ENCODE assay signal across 19 cellular contexts in genomic region chr5:54062958-54063357, GRCh38.
DNase-seq lines count a peak whose midpoint lies in the region; ATAC-seq and TF ChIP-seq lines count a peak whose summit lies in the region.
"Had no signal": no experiment of that assay in that cellular context is flagged by ENCODE, and none has a peak within 500 bp of the region (broad histone marks: within the 10 kb centered on the region; RNA-seq: fewer than 3 reads in every experiment).

No MANE protein-coding gene starts in this region.

- H4K8ac ChIP-seq in H9 (replicated peaks; ENCODE audit: insufficient read length, low read depth, low read length), result no peak overlapping the region

- H3K36me3 Mint-ChIP-seq in MCF 10A (ENCODE audit: insufficient read depth, unreplicated experiment) (peaks cover 6% of the 10 kb centered on the region), H9 (ENCODE audit: insufficient read depth in 1 of 3, low read depth in 3 of 3) (peaks cover 4 to 13% (median 10%) of the 10 kb centered on the region in 3 experiments; a peak in 5 of 7 replicates)
- H3K36me3 Mint-ChIP-seq in activated naive CD4-positive, alpha-beta T cell treated with anti-CD3 and anti-CD28 coated beads, Interleukin-2, amount 10 ng/mL, durations not matched to agents 7 days and 5 days, result peaks cover 1% of the 10 kb centered on the region

- no peak overlapping the region for H3K4me3 ChIP-seq in mammary epithelial cell (replicated peaks in 1 of 3; ENCODE audit: insufficient read depth in 1 of 3, low read depth in 2 of 3, low read length in 3 of 3)
- H3K4me3 ChIP-seq in brain microvascular endothelial cell (ENCODE audit: low read depth, low read length), result no peak overlapping the region
- no peak overlapping the region for H3K4me3 ChIP-seq in right cardiac atrium (ENCODE audit: low read length)
- H3K4me3 ChIP-seq: K562, spleen had no signal

- no peak overlapping the region for H2AK5ac ChIP-seq in H9 (ENCODE audit: insufficient read length, low read length)

- H3K56ac ChIP-seq in H9 (ENCODE audit: insufficient read length, low read depth, low read length), result no peak overlapping the region

- no peaks in the 10 kb centered on the region for H3K9me3 ChIP-seq in mammary epithelial cell (replicated peaks; ENCODE audit: insufficient read depth, low read length)
- H3K9me3 ChIP-seq in H9 (ENCODE audit: control insufficient read depth, low read depth, low read length), result no peaks in the 10 kb centered on the region
- H3K9me3 ChIP-seq in right cardiac atrium (ENCODE audit: control insufficient read depth, low read length), result no peaks in the 10 kb centered on the region
- H3K9me3 ChIP-seq: spleen had no signal

- CTCF ChIA-PET in mammary epithelial cell (lab: Charles Lee; ENCODE audit: low non-redundant PET) (no interaction called here), MCF 10A (lab: Yijun Ruan, JAX) (no interaction called here)
- CTCF ChIA-PET in activated naive CD4-positive, alpha-beta T cell treated with anti-CD3 and anti-CD28 coated beads, Interleukin-2, amount 10 ng/mL, durations not matched to agents 7 days and 5 days (lab: Charles Lee), result no interaction called here

- H3K9ac ChIP-seq in mammary epithelial cell (ENCODE audit: insufficient read depth, low read length), result no peak overlapping the region
- no peak overlapping the region for H3K9ac ChIP-seq in H9 (ENCODE audit: extremely low read depth, insufficient read length, low read length)

- H3K4me2 ChIP-seq in mammary epithelial cell (ENCODE audit: insufficient read depth, low read depth, low read length), result no peak overlapping the region
- H3K4me2 ChIP-seq in H9 (ENCODE audit: insufficient read depth, insufficient read length, low read length), result no peak overlapping the region

- no peaks in the 10 kb centered on the region for H3K23me2 ChIP-seq in H9 (ENCODE audit: insufficient read length, low read depth, low read length, poor library complexity, severe bottlenecking)

- WGBS in mammary epithelial cell (ENCODE audit: low coverage, missing lambda C conversion rate), result 64% methylated on average over 2 of the region's 3 CpGs
- no CpG with 5 or more reads among the region's 3 CpGs for WGBS in H9 (ENCODE audit: extremely low coverage, insufficient read length, low lambda C conversion rate)
- 50% methylated on average over 3 of the region's 3 CpGs for WGBS in right cardiac atrium

- no peak overlapping the region for H2BK20ac ChIP-seq in H9 (ENCODE audit: low read depth, low read length, poor library complexity, severe bottlenecking)

- in situ Hi-C loops in mammary epithelial cell (cut with MboI; ENCODE audit: low sequenced_read_pairs in 2 of 2), result no loop called here
- in situ Hi-C loops in brain microvascular endothelial cell (cut with HindIII; ENCODE audit: low pct_ligation_motif_present, low sequenced_read_pairs), result no loop called here

- H3K18ac ChIP-seq in H9 (ENCODE audit: insufficient read length, low read depth, low read length), result no peak overlapping the region

- H3K4me1 Mint-ChIP-seq in MCF 10A (ENCODE audit: insufficient read depth, unreplicated experiment) (no peaks in the 10 kb centered on the region), H9 (peaks cover 34 to 49% of the 10 kb centered on the region in 2 experiments)
- H3K4me1 Mint-ChIP-seq in activated naive CD4-positive, alpha-beta T cell treated with anti-CD3 and anti-CD28 coated beads, Interleukin-2, amount 10 ng/mL, durations not matched to agents 7 days and 5 days, result no peaks in the 10 kb centered on the region

- H2BK12ac ChIP-seq in H9 (ENCODE audit: insufficient read length, low read depth, low read length), result no peak overlapping the region

- no TSS peak for BruUV-seq in mammary epithelial cell (replicated peaks; lab: Mats Ljungman, UMichigan)
- BruUV-seq in MCF 10A (replicated peaks; lab: Mats Ljungman, UMichigan), result no TSS peak

- no peak overlapping the region for H2BK5ac ChIP-seq in H9 (ENCODE audit: insufficient read length, low read length)

- no peak overlapping the region for H3K14ac ChIP-seq in H9 (ENCODE audit: insufficient read depth, low read length)

- no peak overlapping the region for H4K5ac ChIP-seq in H9 (ENCODE audit: insufficient read length, low read depth, low read length)

- H3K36me3 ChIP-seq in mammary epithelial cell (ENCODE audit: insufficient read depth, low read length) (no peaks in the 10 kb centered on the region), brain microvascular endothelial cell (replicated peaks) (no peaks in the 10 kb centered on the region)

- H3K4me1 ChIP-seq in mammary epithelial cell (ENCODE audit: insufficient read depth, low read length) (peaks cover 15% of the 10 kb centered on the region), H9 (ENCODE audit: insufficient read depth, low read length) (no peaks in the 10 kb centered on the region; the same call in 1 of the 2 replicates), right cardiac atrium (ENCODE audit: control insufficient read depth, insufficient read depth, low read length) (peaks cover 1% of the 10 kb centered on the region)
- H3K4me1 ChIP-seq: spleen had no signal

- H3K9me3 Mint-ChIP-seq in MCF 10A (ENCODE audit: unreplicated experiment), result no peaks in the 10 kb centered on the region
- peaks cover 3% of the 10 kb centered on the region in 2 experiments; a peak in 2 of 5 replicates for H3K9me3 Mint-ChIP-seq in H9
- no peaks in the 10 kb centered on the region for H3K9me3 Mint-ChIP-seq in activated naive CD4-positive, alpha-beta T cell treated with anti-CD3 and anti-CD28 coated beads, Interleukin-2, amount 10 ng/mL, durations not matched to agents 7 days and 5 days
- H3K9me3 Mint-ChIP-seq: activated T-helper 1 cell treated with anti-CD3 and anti-CD28 coated beads, Interleukin-12 subunit alpha, Interleukin-12 subunit beta, Interleukin-2, Interleukin-4 antibody, amounts not matched to agents 30 ng/mL and 10 ng/mL and 1 ng/mL, durations not matched to agents 14 hours and 24 hours and 36 hours; effector memory CD8-positive, alpha-beta T cell had no signal

- dilution Hi-C loops in mammary epithelial cell (cut with HindIII; ENCODE audit: low sequenced_read_pairs), result no loop called here

- H3K27ac ChIP-seq in mammary epithelial cell (ENCODE audit: insufficient read depth, low read depth, low read length) (no peak overlapping the region), brain microvascular endothelial cell (peak overlapping the region; percentile 89), H9 (ENCODE audit: insufficient read length, low read depth, low read length) (no peak overlapping the region), right cardiac atrium (ENCODE audit: low read length) (no peak overlapping the region)
- H3K27ac ChIP-seq: 22Rv1, spleen had no signal

- no peaks in the 10 kb centered on the region for H3K79me1 ChIP-seq in H9 (ENCODE audit: insufficient read depth, low read depth, low read length, poor library complexity, severe bottlenecking)

- intact Hi-C loops in mammary epithelial cell (cut with micrococcal nuclease), result no loop called here
- intact Hi-C loops in MCF 10A (cut with micrococcal nuclease), result loop anchor here (10.0 kb wide), 1 partner anchor 588 kb away; no protein-coding TSS in a partner anchor
- intact Hi-C loops in right cardiac atrium (cut with DNase I), result no loop called here

- H2BK120ac ChIP-seq in H9 (ENCODE audit: low read depth, low read length, poor library complexity, severe bottlenecking), result no peak overlapping the region

- H3K4ac ChIP-seq in H9 (ENCODE audit: low read depth, low read length), result no peak overlapping the region

- no peaks in the 10 kb centered on the region for H3K27me3 Mint-ChIP-seq in MCF 10A (ENCODE audit: insufficient read depth, unreplicated experiment)
- H3K27me3 Mint-ChIP-seq in H9 (ENCODE audit: low read depth), result no peaks in the 10 kb centered on the region
- no peaks in the 10 kb centered on the region for H3K27me3 Mint-ChIP-seq in activated naive CD4-positive, alpha-beta T cell treated with anti-CD3 and anti-CD28 coated beads, Interleukin-2, amount 10 ng/mL, durations not matched to agents 7 days and 5 days
- H3K27me3 Mint-ChIP-seq: effector memory CD8-positive, alpha-beta T cell had no signal

- no peak overlapping the region for H3K4me3 Mint-ChIP-seq in MCF 10A (ENCODE audit: unreplicated experiment)
- H3K4me3 Mint-ChIP-seq in H9, result no peak overlapping the region
- H3K4me3 Mint-ChIP-seq in activated naive CD4-positive, alpha-beta T cell treated with anti-CD3 and anti-CD28 coated beads, Interleukin-2, amount 10 ng/mL, durations not matched to agents 7 days and 5 days, result no peak overlapping the region
- H3K4me3 Mint-ChIP-seq: activated T-helper 1 cell treated with anti-CD3 and anti-CD28 coated beads, Interleukin-12 subunit alpha, Interleukin-12 subunit beta, Interleukin-2, Interleukin-4 antibody, amounts not matched to agents 30 ng/mL and 10 ng/mL and 1 ng/mL, durations not matched to agents 14 hours and 24 hours and 36 hours; effector memory CD8-positive, alpha-beta T cell; neural crest cell had no signal

- H3K79me2 ChIP-seq in mammary epithelial cell (ENCODE audit: insufficient read depth, low read length) (no peaks in the 10 kb centered on the region), H9 (ENCODE audit: insufficient read depth, low read length) (no peaks in the 10 kb centered on the region)

- no peak overlapping the region for H2AFZ ChIP-seq in mammary epithelial cell (ENCODE audit: low read depth, low read length)
- H2AFZ ChIP-seq in H9 (ENCODE audit: low read length), result no peak overlapping the region

- POLR2A ChIA-PET in MCF 10A (lab: Yijun Ruan, JAX), result no interaction called here

- TF ChIP-seq CTCF in mammary epithelial cell (conservative IDR thresholded peaks at IDR 0.05 in 1 of 2, IDR thresholded peaks at IDR 0.05 in 1 of 2; ENCODE audit: extremely low read depth in 1 of 2, insufficient read depth in 1 of 2, low read depth in 1 of 2, low read length in 2 of 2) (no peak), MCF 10A (IDR thresholded peaks at IDR 0.05; ENCODE audit: unreplicated experiment) (no peak), brain microvascular endothelial cell (IDR thresholded peaks at IDR 0.05; ENCODE audit: low read depth, low read length, missing control alignments) (no peak), H9 (conservative IDR thresholded peaks at IDR 0.05) (no peak)

- no peak overlapping the region for H4K91ac ChIP-seq in H9 (ENCODE audit: insufficient read length, low read depth, low read length)

- H3K27ac Mint-ChIP-seq in MCF 10A (ENCODE audit: low read depth, unreplicated experiment) (no peak overlapping the region), H9 (peak overlapping the region in 1 of 3 experiments; percentile 66; a peak in 2 of 7 replicates)
- H3K27ac Mint-ChIP-seq in activated naive CD4-positive, alpha-beta T cell treated with anti-CD3 and anti-CD28 coated beads, Interleukin-2, amount 10 ng/mL, durations not matched to agents 7 days and 5 days, result no peak overlapping the region
- H3K27ac Mint-ChIP-seq: activated T-helper 1 cell treated with anti-CD3 and anti-CD28 coated beads, Interleukin-12 subunit alpha, Interleukin-12 subunit beta, Interleukin-2, Interleukin-4 antibody, amounts not matched to agents 30 ng/mL and 10 ng/mL and 1 ng/mL, durations not matched to agents 14 hours and 24 hours and 36 hours; effector memory CD8-positive, alpha-beta T cell had no signal

- no peak overlapping the region for H3K23ac ChIP-seq in H9 (ENCODE audit: insufficient read length, low read depth, low read length)

- ATAC-seq in HG02623 (IDR thresholded peaks at IDR 0.05; ENCODE audit: unreplicated experiment) (no peak), right cardiac atrium (no peak)
- ATAC-seq: effector memory CD8-positive, alpha-beta T cell; K562 had no signal

- H3T11ph ChIP-seq in H9 (ENCODE audit: low read length), result no peak overlapping the region

- DNase-seq in mammary epithelial cell, result peak; percentile 27
- DNase-seq in MCF 10A (ENCODE audit: unreplicated experiment), result no peak
- DNase-seq in brain microvascular endothelial cell, result peak; percentile 83
- DNase-seq in hepatic stellate cell (ENCODE audit: low spot score), result peak; percentile 18
- DNase-seq in H9, result no peak
- no peak for DNase-seq in right cardiac atrium
- DNase-seq in activated naive CD4-positive, alpha-beta T cell treated with anti-CD3 and anti-CD28 coated beads, Interleukin-2, amount 10 ng/mL, durations not matched to agents 7 days and 5 days, result no peak
- DNase-seq: activated CD4-positive, alpha-beta T cell treated with anti-CD3 and anti-CD28 coated beads, Interleukin-2, amount 50 U/mL, for 1 hour; anterior cingulate cortex; DMS 273 treated with DMSO at 0.1 percent for 48 hours; effector memory CD8-positive, alpha-beta T cell; NCI-H1417 treated with DMSO at 0.1 percent for 48 hours; NCI-H524; spleen had no signal

- no peak overlapping the region for H2BK15ac ChIP-seq in H9 (ENCODE audit: low read depth, low read length)

- H4K20me1 ChIP-seq in mammary epithelial cell (ENCODE audit: insufficient read depth, low read length) (no peaks in the 10 kb centered on the region), H9 (ENCODE audit: control insufficient read depth, insufficient read depth, insufficient read length) (no peaks in the 10 kb centered on the region)

- H3K27me3 ChIP-seq in mammary epithelial cell (ENCODE audit: insufficient read depth, low read length), result no peaks in the 10 kb centered on the region
- no peaks in the 10 kb centered on the region for H3K27me3 ChIP-seq in brain microvascular endothelial cell (replicated peaks)
- no peaks in the 10 kb centered on the region for H3K27me3 ChIP-seq in H9 (ENCODE audit: insufficient read depth, low read length)
- H3K27me3 ChIP-seq in right cardiac atrium (ENCODE audit: control insufficient read depth, insufficient read depth), result no peaks in the 10 kb centered on the region
- H3K27me3 ChIP-seq: spleen had no signal

Comparison
In these comparisons a context has a peak if more than half of its experiments do, and no peak if none do; other contexts are left out.
1. DNase-seq: peak in mammary epithelial cell (single experiment), brain microvascular endothelial cell (single experiment) and hepatic stellate cell (single experiment); none in MCF 10A (single experiment), H9 (single experiment), right cardiac atrium (0 of 3) and activated naive CD4-positive, alpha-beta T cell treated with anti-CD3 and anti-CD28 coated beads, Interleukin-2, amount 10 ng/mL, durations not matched to agents 7 days and 5 days (single experiment).